Comparison of ENCODE assay signal across 8 cellular contexts in genomic region chr4:141637565-141637964, GRCh38. TPM values are rescaled to one million over a fixed set of nuclear protein-coding genes. Genes with fewer than 3 reads are reported as not detected.
A peak's percentile ranks its signal among the peaks of the same experiment; 100 is the strongest.
DNase-seq lines count a peak whose midpoint lies in the region; ATAC-seq and TF ChIP-seq lines count a peak whose summit lies in the region.

No MANE protein-coding gene starts in this region.

- peak overlapping the region; percentile 71 to 74 for H3K4me3 ChIP-seq in Panc1 (ENCODE audit: low read depth in 2 of 2, low read length in 2 of 2)
- peak overlapping the region; percentile 83 for H3K4me3 ChIP-seq in fibroblast of villous mesenchyme (ENCODE audit: low read depth, low read length)
- H3K4me3 ChIP-seq in suprapubic skin: peak overlapping the region; percentile 90

- CTCF ChIA-PET in Panc1 (lab: Charles Lee): no interaction called here

- H3K9me3 ChIP-seq in Panc1 (ENCODE audit: control insufficient read depth, insufficient read depth, low read depth, low read length) (no peaks in the 10 kb centered on the region), suprapubic skin (no peaks in the 10 kb centered on the region)

- ATAC-seq in Panc1: no peak

- 0 out of 2 replicates have a peak overlapping the region, but pooled peaks have one; percentile 61 for H3K27ac ChIP-seq in Panc1 (ENCODE audit: low read length)
- H3K27ac ChIP-seq in suprapubic skin: no peak overlapping the region

- peaks cover 5% of the 10 kb centered on the region; the same call in 1 of the 2 replicates for H3K4me1 ChIP-seq in Panc1 (ENCODE audit: control insufficient read depth, insufficient read depth, low read length)
- peaks cover 19% of the 10 kb centered on the region for H3K4me1 ChIP-seq in suprapubic skin

- no peak for TF ChIP-seq POLR2A in suprapubic skin (IDR thresholded peaks at IDR 0.05)

- peaks cover 15% of the 10 kb centered on the region for H3K4me1 Mint-ChIP-seq in activated CD4-positive, alpha-beta T cell treated with anti-CD3 and anti-CD28 coated beads, Interleukin-2, amount 10 ng/mL, durations not matched to agents 24 days and 14 days

- POLR2A ChIA-PET in Panc1 (lab: Charles Lee): no interaction called here

- no peak for DNase-seq in activated CD4-positive, alpha-beta T cell treated with anti-CD3 and anti-CD28 coated beads, Interleukin-2, amount 10 ng/mL, durations not matched to agents 24 days and 14 days
- no peak for DNase-seq in activated CD4-positive, alpha-beta T cell treated with anti-CD3 and anti-CD28 coated beads for 4 hours
- DNase-seq in Panc1 (ENCODE audit: low read depth, low spot score): no peak
- peak; percentile 41 for DNase-seq in fibroblast of villous mesenchyme (ENCODE audit: low read depth)
- DNase-seq in suprapubic skin (ENCODE audit: low spot score in 2 of 2): no peak
- no peak for DNase-seq in midbrain (lab: John Stamatoyannopoulos, UW)
- DNase-seq in HT-29 (ENCODE audit: low spot score): no peak
- DNase-seq in D341Med (ENCODE audit: low spot score): no peak

- in situ Hi-C loops in Panc1 (cut with HindIII; ENCODE audit: low pct_unique_long_range_greater_than_20kb, low sequenced_read_pairs): no loop called here

- no TSS peak for BruUV-seq in Panc1 (replicated peaks; lab: Mats Ljungman, UMichigan)

- no peak overlapping the region for H3K27ac Mint-ChIP-seq in activated CD4-positive, alpha-beta T cell treated with anti-CD3 and anti-CD28 coated beads, Interleukin-2, amount 10 ng/mL, durations not matched to agents 24 days and 14 days

- H3K4me3 Mint-ChIP-seq in activated CD4-positive, alpha-beta T cell treated with anti-CD3 and anti-CD28 coated beads, Interleukin-2, amount 10 ng/mL, durations not matched to agents 24 days and 14 days: peak overlapping the region; percentile 98

- H3K36me3 ChIP-seq in Panc1 (ENCODE audit: control insufficient read depth, insufficient read depth, low read length) (no peaks in the 10 kb centered on the region), suprapubic skin (no peaks in the 10 kb centered on the region)

- H3K9me3 Mint-ChIP-seq in activated CD4-positive, alpha-beta T cell treated with anti-CD3 and anti-CD28 coated beads, Interleukin-2, amount 10 ng/mL, durations not matched to agents 24 days and 14 days: no peaks in the 10 kb centered on the region

- peaks cover 24% of the 10 kb centered on the region for H3K27me3 Mint-ChIP-seq in activated CD4-positive, alpha-beta T cell treated with anti-CD3 and anti-CD28 coated beads, Interleukin-2, amount 10 ng/mL, durations not matched to agents 24 days and 14 days

- TF ChIP-seq CTCF in Panc1 (IDR thresholded peaks at IDR 0.05): no peak
- TF ChIP-seq CTCF in fibroblast of villous mesenchyme (IDR thresholded peaks at IDR 0.05; ENCODE audit: insufficient read depth, low read depth, low read length): no peak
- TF ChIP-seq CTCF in suprapubic skin (IDR thresholded peaks at IDR 0.05): no peak

- no peaks in the 10 kb centered on the region for H3K36me3 Mint-ChIP-seq in activated CD4-positive, alpha-beta T cell treated with anti-CD3 and anti-CD28 coated beads, Interleukin-2, amount 10 ng/mL, durations not matched to agents 24 days and 14 days (ENCODE audit: low read depth)

- TF ChIP-seq EP300 in suprapubic skin (IDR thresholded peaks at IDR 0.05): no peak

- WGBS in suprapubic skin: 71% methylated on average over 2 of the region's 2 CpGs

- intact Hi-C loops in activated CD4-positive, alpha-beta T cell treated with anti-CD3 and anti-CD28 coated beads, Interleukin-2, amount 10 ng/mL, durations not matched to agents 24 days and 14 days (cut with micrococcal nuclease): loop anchor here (2.0 to 10.0 kb wide), 4 partner anchors 137 to 1547 kb away; partner anchors contain the start of genes INPP4B, USP38 and ZNF330
- intact Hi-C loops in Panc1 (cut with micrococcal nuclease; ENCODE audit: unreplicated experiment): no loop called here

- H3K27me3 ChIP-seq in Panc1 (ENCODE audit: control insufficient read depth, insufficient read depth, low read length): no peaks in the 10 kb centered on the region
- no peaks in the 10 kb centered on the region for H3K27me3 ChIP-seq in suprapubic skin

RNA-seq across cellular contexts. Expression of gene IL15, which starts 1.2 kb away (rescaled TPM):
- total RNA-seq in activated CD4-positive, alpha-beta T cell treated with anti-CD3 and anti-CD28 coated beads, Interleukin-2, amount 10 ng/mL, durations not matched to agents 24 days and 14 days: 0.86 and 0.92 TPM in 2 replicates
- 2.7 TPM for total RNA-seq in Panc1 (2021; ENCODE audit: unreplicated experiment)
- 1.2 TPM for polyA plus RNA-seq in Panc1 (2012; ENCODE audit: insufficient read length)
- total RNA-seq in fibroblast of villous mesenchyme: 9.5 and 11.6 TPM in 2 replicates
- total RNA-seq in suprapubic skin: 1 to 10 TPM in 3 of 4 donors, under 1 TPM in 1; 0.64 to 3.8 (median 1.6) TPM
- 3.7 and 4.1 TPM in 2 replicates for total RNA-seq in HT-29 (2014; rRNA removed; shearing (Covaris generic))
